In the genomic region with DNA sequence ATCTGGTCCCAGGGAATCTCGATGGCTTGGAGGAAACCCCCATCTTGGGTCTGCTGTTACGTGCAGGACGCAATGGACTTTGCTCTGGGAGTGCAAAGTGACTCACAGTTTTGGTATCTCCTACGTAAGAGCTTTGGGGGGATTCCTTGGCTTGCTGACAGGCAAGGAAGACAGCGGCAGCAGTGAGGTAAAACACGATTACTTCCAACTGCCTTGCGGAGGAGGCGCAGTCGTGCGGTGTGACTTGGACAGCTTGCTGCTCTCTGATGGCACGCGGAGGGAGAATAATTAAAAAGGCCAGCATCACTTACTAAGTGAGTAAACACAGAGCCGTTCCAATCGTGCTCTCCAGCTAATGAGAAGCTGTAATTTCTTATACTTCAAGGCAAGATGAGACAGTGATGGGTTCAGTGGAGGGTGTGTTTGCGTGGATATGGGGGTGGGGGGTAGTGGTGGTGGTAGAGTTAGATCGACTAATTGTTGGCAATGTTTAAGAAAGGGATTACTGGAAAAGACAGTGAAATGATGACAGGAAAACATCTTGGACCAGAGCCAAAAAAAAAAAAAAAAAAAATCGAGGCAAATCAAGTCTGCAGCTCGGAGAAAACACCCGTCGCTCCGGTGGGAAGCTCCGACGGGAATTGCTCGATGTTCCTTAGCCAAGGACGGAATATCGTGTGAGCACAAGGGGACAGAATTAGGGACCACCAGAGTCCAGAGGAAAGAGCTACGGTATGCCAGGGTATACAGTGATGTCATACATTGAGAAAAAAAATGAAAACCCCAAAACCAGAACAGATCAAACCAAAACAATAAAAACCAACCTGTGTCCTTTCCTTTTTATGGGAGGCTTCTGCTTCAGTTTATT, we compare ENCODE assay signal across 1 cellular context.
TF ChIP-seq lines count a peak whose summit lies in the region.

No MANE protein-coding gene starts in this region.

TF ChIP-seq in WTC11, 78 proteins besides CTCF, POLR2A, EP300 and RAD21 (continued from another document):
- TF ChIP-seq ZNF396 (CRISPR knock-in tag; IDR thresholded peaks at IDR 0.05; ENCODE audit: borderline replicate concordance) = no peak
- TF ChIP-seq CREB1 (CRISPR knock-in tag; IDR thresholded peaks at IDR 0.05) = no peak
- TF ChIP-seq, protein P1, sequence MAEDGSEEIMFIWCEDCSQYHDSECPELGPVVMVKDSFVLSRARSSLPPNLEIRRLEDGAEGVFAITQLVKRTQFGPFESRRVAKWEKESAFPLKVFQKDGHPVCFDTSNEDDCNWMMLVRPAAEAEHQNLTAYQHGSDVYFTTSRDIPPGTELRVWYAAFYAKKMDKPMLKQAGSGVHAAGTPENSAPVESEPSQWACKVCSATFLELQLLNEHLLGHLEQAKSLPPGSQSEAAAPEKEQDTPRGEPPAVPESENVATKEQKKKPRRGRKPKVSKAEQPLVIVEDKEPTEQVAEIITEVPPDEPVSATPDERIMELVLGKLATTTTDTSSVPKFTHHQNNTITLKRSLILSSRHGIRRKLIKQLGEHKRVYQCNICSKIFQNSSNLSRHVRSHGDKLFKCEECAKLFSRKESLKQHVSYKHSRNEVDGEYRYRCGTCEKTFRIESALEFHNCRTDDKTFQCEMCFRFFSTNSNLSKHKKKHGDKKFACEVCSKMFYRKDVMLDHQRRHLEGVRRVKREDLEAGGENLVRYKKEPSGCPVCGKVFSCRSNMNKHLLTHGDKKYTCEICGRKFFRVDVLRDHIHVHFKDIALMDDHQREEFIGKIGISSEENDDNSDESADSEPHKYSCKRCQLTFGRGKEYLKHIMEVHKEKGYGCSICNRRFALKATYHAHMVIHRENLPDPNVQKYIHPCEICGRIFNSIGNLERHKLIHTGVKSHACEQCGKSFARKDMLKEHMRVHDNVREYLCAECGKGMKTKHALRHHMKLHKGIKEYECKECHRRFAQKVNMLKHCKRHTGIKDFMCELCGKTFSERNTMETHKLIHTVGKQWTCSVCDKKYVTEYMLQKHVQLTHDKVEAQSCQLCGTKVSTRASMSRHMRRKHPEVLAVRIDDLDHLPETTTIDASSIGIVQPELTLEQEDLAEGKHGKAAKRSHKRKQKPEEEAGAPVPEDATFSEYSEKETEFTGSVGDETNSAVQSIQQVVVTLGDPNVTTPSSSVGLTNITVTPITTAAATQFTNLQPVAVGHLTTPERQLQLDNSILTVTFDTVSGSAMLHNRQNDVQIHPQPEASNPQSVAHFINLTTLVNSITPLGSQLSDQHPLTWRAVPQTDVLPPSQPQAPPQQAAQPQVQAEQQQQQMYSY (CRISPR knock-in tag; IDR thresholded peaks at IDR 0.05) = no peak
- TF ChIP-seq, protein P2, sequence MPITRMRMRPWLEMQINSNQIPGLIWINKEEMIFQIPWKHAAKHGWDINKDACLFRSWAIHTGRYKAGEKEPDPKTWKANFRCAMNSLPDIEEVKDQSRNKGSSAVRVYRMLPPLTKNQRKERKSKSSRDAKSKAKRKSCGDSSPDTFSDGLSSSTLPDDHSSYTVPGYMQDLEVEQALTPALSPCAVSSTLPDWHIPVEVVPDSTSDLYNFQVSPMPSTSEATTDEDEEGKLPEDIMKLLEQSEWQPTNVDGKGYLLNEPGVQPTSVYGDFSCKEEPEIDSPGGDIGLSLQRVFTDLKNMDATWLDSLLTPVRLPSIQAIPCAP (CRISPR knock-in tag; IDR thresholded peaks at IDR 0.05) = no peak
- TF ChIP-seq ATF1 (CRISPR knock-in tag; IDR thresholded peaks at IDR 0.05) = no peak
- TF ChIP-seq NFE2L1 (CRISPR knock-in tag; IDR thresholded peaks at IDR 0.05) = no peak
- TF ChIP-seq, protein P3, sequence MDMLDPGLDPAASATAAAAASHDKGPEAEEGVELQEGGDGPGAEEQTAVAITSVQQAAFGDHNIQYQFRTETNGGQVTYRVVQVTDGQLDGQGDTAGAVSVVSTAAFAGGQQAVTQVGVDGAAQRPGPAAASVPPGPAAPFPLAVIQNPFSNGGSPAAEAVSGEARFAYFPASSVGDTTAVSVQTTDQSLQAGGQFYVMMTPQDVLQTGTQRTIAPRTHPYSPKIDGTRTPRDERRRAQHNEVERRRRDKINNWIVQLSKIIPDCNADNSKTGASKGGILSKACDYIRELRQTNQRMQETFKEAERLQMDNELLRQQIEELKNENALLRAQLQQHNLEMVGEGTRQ (CRISPR knock-in tag; IDR thresholded peaks at IDR 0.05) = no peak
- TF ChIP-seq SMAD3 (CRISPR knock-in tag; IDR thresholded peaks at IDR 0.05; ENCODE audit: borderline replicate concordance) = no peak
- TF ChIP-seq, protein P4, sequence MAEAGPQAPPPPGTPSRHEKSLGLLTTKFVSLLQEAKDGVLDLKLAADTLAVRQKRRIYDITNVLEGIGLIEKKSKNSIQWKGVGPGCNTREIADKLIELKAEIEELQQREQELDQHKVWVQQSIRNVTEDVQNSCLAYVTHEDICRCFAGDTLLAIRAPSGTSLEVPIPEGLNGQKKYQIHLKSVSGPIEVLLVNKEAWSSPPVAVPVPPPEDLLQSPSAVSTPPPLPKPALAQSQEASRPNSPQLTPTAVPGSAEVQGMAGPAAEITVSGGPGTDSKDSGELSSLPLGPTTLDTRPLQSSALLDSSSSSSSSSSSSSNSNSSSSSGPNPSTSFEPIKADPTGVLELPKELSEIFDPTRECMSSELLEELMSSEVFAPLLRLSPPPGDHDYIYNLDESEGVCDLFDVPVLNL (CRISPR knock-in tag; IDR thresholded peaks at IDR 0.05; ENCODE audit: borderline replicate concordance, low read depth) = no peak
- TF ChIP-seq TCF7 (CRISPR knock-in tag; IDR thresholded peaks at IDR 0.05; ENCODE audit: low read depth) = no peak
- TF ChIP-seq, protein P5, sequence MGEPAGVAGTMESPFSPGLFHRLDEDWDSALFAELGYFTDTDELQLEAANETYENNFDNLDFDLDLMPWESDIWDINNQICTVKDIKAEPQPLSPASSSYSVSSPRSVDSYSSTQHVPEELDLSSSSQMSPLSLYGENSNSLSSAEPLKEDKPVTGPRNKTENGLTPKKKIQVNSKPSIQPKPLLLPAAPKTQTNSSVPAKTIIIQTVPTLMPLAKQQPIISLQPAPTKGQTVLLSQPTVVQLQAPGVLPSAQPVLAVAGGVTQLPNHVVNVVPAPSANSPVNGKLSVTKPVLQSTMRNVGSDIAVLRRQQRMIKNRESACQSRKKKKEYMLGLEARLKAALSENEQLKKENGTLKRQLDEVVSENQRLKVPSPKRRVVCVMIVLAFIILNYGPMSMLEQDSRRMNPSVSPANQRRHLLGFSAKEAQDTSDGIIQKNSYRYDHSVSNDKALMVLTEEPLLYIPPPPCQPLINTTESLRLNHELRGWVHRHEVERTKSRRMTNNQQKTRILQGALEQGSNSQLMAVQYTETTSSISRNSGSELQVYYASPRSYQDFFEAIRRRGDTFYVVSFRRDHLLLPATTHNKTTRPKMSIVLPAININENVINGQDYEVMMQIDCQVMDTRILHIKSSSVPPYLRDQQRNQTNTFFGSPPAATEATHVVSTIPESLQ (CRISPR knock-in tag; IDR thresholded peaks at IDR 0.05) = no peak
